In the genomic region with DNA sequence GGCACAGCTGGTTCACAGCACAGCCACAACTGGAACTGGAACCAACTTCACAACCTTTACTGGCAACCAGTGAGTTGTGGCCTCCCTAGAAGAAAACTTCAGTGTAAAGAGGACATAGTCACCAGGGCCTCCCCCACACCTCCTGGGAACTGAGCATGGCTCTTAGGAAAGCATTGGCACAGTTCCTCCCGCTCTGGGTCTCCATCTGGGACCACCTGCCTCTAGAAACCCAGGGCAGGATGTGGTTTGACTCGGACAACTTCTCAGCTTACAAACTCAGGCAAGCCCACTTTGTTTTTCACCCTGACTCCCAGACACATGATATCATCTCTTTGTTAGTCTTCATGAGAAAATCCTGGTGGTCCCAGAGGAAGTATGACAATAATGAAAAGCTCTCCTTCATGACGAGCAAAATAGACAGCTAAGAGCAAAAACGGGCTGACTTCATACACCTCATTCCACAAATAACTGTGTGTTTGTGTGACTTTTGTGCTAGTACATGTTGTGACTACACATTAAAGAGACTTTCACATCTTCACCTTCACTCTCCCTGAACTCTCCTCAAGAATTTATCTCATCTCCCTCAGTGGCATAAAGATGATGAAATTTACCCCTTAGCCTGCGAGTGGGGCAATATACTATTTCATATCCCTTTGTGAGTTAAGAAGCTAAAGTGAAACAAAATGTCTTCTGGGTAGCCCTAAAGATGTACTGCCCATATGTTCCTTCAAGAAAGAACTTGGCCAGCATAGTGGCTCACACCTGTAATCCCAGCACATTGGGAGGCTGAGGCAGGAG, we compare ENCODE assay signal across 10 cellular contexts.
DNase-seq lines count a peak whose midpoint lies in the region; ATAC-seq and TF ChIP-seq lines count a peak whose summit lies in the region.
"Had no signal": no experiment of that assay in that cellular context is flagged by ENCODE, and none has a peak within 500 bp of the region (broad histone marks: within the 10 kb centered on the region; RNA-seq: fewer than 3 reads in every experiment).

No MANE protein-coding gene starts in this region.

- H3K9me2 ChIP-seq in Loucy (replicated peaks; ENCODE audit: low read depth, low read length): no peaks in the 10 kb centered on the region

- no TSS peak for BruUV-seq in Caco-2 (replicated peaks; lab: Mats Ljungman, UMichigan)

- H3K4me2 ChIP-seq in Loucy (ENCODE audit: low read depth, low read length, poor library complexity, severe bottlenecking): peak overlapping the region; percentile 63

- no peak for TF ChIP-seq CTCF in Loucy (conservative IDR thresholded peaks at IDR 0.05; ENCODE audit: low read length)
- TF ChIP-seq CTCF in astrocyte of the cerebellum (IDR thresholded peaks at IDR 0.05; ENCODE audit: low read depth, low read length, missing control alignments): no peak
- TF ChIP-seq CTCF in Caco-2 (IDR thresholded peaks at IDR 0.05; ENCODE audit: insufficient read depth in 1 of 2, low read depth in 1 of 2, low read length in 1 of 2, severe bottlenecking in 1 of 2, unreplicated experiment in 1 of 2): no peak

- H3K4me3 ChIP-seq in Loucy (ENCODE audit: low read length, poor library complexity, severe bottlenecking): peak overlapping the region; percentile 52
- H3K4me3 ChIP-seq in astrocyte of the cerebellum (ENCODE audit: low read depth, low read length): no peak overlapping the region
- no peak overlapping the region for H3K4me3 ChIP-seq in Caco-2 (ENCODE audit: low read depth, low read length)
- H3K4me3 ChIP-seq: dorsolateral prefrontal cortex had no signal

- intact Hi-C loops in sciatic nerve (cut with DNase I): no loop called here
- intact Hi-C loops in Caco-2 (cut with micrococcal nuclease; ENCODE audit: unreplicated experiment): no loop called here

- H3K9me3 ChIP-seq in Loucy (ENCODE audit: insufficient read depth, low read depth, low read length) (no peaks in the 10 kb centered on the region), Caco-2 (no peaks in the 10 kb centered on the region)

- H3K27me3 ChIP-seq in Loucy (ENCODE audit: insufficient read depth, low read length, poor library complexity, severe bottlenecking): no peaks in the 10 kb centered on the region
- no peaks in the 10 kb centered on the region for H3K27me3 ChIP-seq in Caco-2 (replicated peaks; ENCODE audit: control insufficient read depth, insufficient read depth, low read length)

- H3K36me3 ChIP-seq in Loucy (ENCODE audit: insufficient read depth, low read length) (no peaks in the 10 kb centered on the region; the same call in 1 of the 2 replicates), Caco-2 (ENCODE audit: control insufficient read depth, insufficient read depth, low read length) (no peaks in the 10 kb centered on the region)

- DNase-seq in astrocyte of the cerebellum (ENCODE audit: low read depth) (peak; percentile 69), sciatic nerve (ENCODE audit: low spot score) (no peak), Caco-2 (no peak), NCI-H774 (lab: John Stamatoyannopoulos, UW) (no peak)
- DNase-seq: dorsolateral prefrontal cortex, NCI-H187 had no signal

- in situ Hi-C loops in astrocyte of the cerebellum (cut with HindIII; ENCODE audit: low sequenced_read_pairs): no loop called here

- ATAC-seq in GM18498 (IDR thresholded peaks at IDR 0.05; ENCODE audit: unreplicated experiment) (peak; percentile 40), sciatic nerve (peak; percentile 44), HG03095 (IDR thresholded peaks at IDR 0.05; ENCODE audit: unreplicated experiment) (no peak), GM21528 (IDR thresholded peaks at IDR 0.05; ENCODE audit: low FRiP score, unreplicated experiment) (no peak)

- POLR2A ChIA-PET in Caco-2 (lab: Charles Lee): no interaction called here

- H3K4me1 Mint-ChIP-seq in Caco-2 (ENCODE audit: low read depth, unreplicated experiment): peaks cover 13% of the 10 kb centered on the region

- CTCF ChIA-PET in Caco-2 (lab: Charles Lee): no interaction called here

- H3K4me1 ChIP-seq in Loucy (ENCODE audit: insufficient read depth, low read length, poor library complexity, severe bottlenecking) (peaks cover 17% of the 10 kb centered on the region), Caco-2 (no peaks in the 10 kb centered on the region)

- no peak overlapping the region for H3K27ac Mint-ChIP-seq in Caco-2 (ENCODE audit: unreplicated experiment)

- H4K20me1 ChIP-seq in Loucy (ENCODE audit: insufficient read depth, low read length, poor library complexity, severe bottlenecking): no peaks in the 10 kb centered on the region

- H3K79me2 ChIP-seq in Loucy (ENCODE audit: insufficient read depth, low read length): peaks cover 14% of the 10 kb centered on the region; the same call in 1 of the 2 replicates

- H3K9ac ChIP-seq in Loucy (ENCODE audit: low read depth, low read length, poor library complexity, severe bottlenecking): peak overlapping the region; percentile 32

- H3F3A ChIP-seq in Loucy (ENCODE audit: low read depth): no peaks in the 10 kb centered on the region

- no peaks in the 10 kb centered on the region for H3K9me3 Mint-ChIP-seq in Caco-2 (ENCODE audit: unreplicated experiment)

- no peak overlapping the region for H2AFZ ChIP-seq in Loucy (ENCODE audit: low read length)

- H3K4me3 Mint-ChIP-seq in Caco-2 (ENCODE audit: unreplicated experiment): no peak overlapping the region

- no peaks in the 10 kb centered on the region for H3K36me3 Mint-ChIP-seq in Caco-2 (ENCODE audit: insufficient read depth, unreplicated experiment)

- no peaks in the 10 kb centered on the region for H3K27me3 Mint-ChIP-seq in Caco-2 (ENCODE audit: insufficient read depth, unreplicated experiment)

Comparison
In these comparisons a context has a peak if more than half of its experiments do, and no peak if none do; other contexts are left out.
1. ATAC-seq: peak in GM18498 (single experiment) and sciatic nerve (single experiment); none in HG03095 (single experiment) and GM21528 (single experiment).